Comparison of ENCODE assay signal across 9 cellular contexts in genomic region chr1:162697140-162697895, GRCh38.
DNase-seq lines count a peak whose midpoint lies in the region; ATAC-seq and TF ChIP-seq lines count a peak whose summit lies in the region.
"Had no signal": no experiment of that assay in that cellular context is flagged by ENCODE, and none has a peak within 500 bp of the region (broad histone marks: within the 10 kb centered on the region; RNA-seq: fewer than 3 reads in every experiment).

No MANE protein-coding gene starts in this region.

- H3K27me3 ChIP-seq in RWPE2 (ENCODE audit: insufficient read depth, poor library complexity, severe bottlenecking), result no peaks in the 10 kb centered on the region
- no peaks in the 10 kb centered on the region for H3K27me3 ChIP-seq in iPS-20b (ENCODE audit: insufficient read depth, low read length)
- no peaks in the 10 kb centered on the region for H3K27me3 ChIP-seq in stomach

- H3K27ac ChIP-seq in RWPE2 (ENCODE audit: poor library complexity, severe bottlenecking), result peak overlapping the region; percentile 47
- no peak overlapping the region for H3K27ac ChIP-seq in iPS-20b (ENCODE audit: low read length)
- peak overlapping the region in 4 of 5 donors; percentile 74 to 87 (median 82) for H3K27ac ChIP-seq in stomach

- H3K4me1 ChIP-seq in RWPE2 (ENCODE audit: insufficient read depth, poor library complexity, severe bottlenecking), result peaks cover 17% of the 10 kb centered on the region
- H3K4me1 ChIP-seq in iPS-20b (ENCODE audit: insufficient read depth, low read length), result peaks cover 14% of the 10 kb centered on the region; the same call in 1 of the 2 replicates
- H3K4me1 ChIP-seq in stomach, result peaks cover 8 to 73% (median 37%) of the 10 kb centered on the region in 4 donors

- TF ChIP-seq EP300 in stomach (IDR thresholded peaks at IDR 0.05), result no peak

- 57 to 69% (median 66%) methylated on average over 6 of the region's 6 CpGs for WGBS in stomach, 5 donors

- DNase-seq in NCI-H2171 treated with DMSO at 0.1 percent for 48 hours (lab: John Stamatoyannopoulos, UW) (peak; percentile 48), NCI-H2171 (lab: John Stamatoyannopoulos, UW) (no peak), RWPE2 (ENCODE audit: low spot score) (no peak), stomach (no peak), NCI-H2029 treated with DMSO at 0.1 percent for 48 hours (lab: John Stamatoyannopoulos, UW) (no peak)
- DNase-seq: stimulated activated CD4-positive, alpha-beta T cell treated with anti-CD3 and anti-CD28 coated beads, Interleukin-4, amount 100 ng/mL, for 1 hour had no signal

- no peak for TF ChIP-seq POLR2A in stomach (IDR thresholded peaks at IDR 0.05)
- no peak for TF ChIP-seq POLR2A in GM18505 (IDR thresholded peaks at IDR 0.05; ENCODE audit: borderline replicate concordance, extremely low read depth, insufficient read depth, insufficient read length)

- intact Hi-C loops in stomach (cut with DNase I; ENCODE audit: low total_unique reads), result no loop called here

- TF ChIP-seq CTCF in RWPE2 (IDR thresholded peaks at IDR 0.05; ENCODE audit: poor library complexity, severe bottlenecking), result no peak
- TF ChIP-seq CTCF in stomach (IDR thresholded peaks at IDR 0.05), result no peak

- ATAC-seq in RWPE2 (ENCODE audit: low read depth), result no peak
- no peak for ATAC-seq in GM18505 (IDR thresholded peaks at IDR 0.05; ENCODE audit: unreplicated experiment)
- ATAC-seq in GM21717 (IDR thresholded peaks at IDR 0.05; ENCODE audit: unreplicated experiment), result no peak

- H3K36me3 ChIP-seq in RWPE2 (ENCODE audit: low read depth) (no peaks in the 10 kb centered on the region), iPS-20b (ENCODE audit: insufficient read depth, low read depth, low read length) (no peaks in the 10 kb centered on the region), stomach (no peaks in the 10 kb centered on the region)

- H3K9me3 ChIP-seq in RWPE2 (ENCODE audit: severe bottlenecking), result no peaks in the 10 kb centered on the region
- no peaks in the 10 kb centered on the region for H3K9me3 ChIP-seq in iPS-20b (ENCODE audit: insufficient read depth, low read depth, low read length)
- H3K9me3 ChIP-seq in stomach, result no peaks in the 10 kb centered on the region

- no peak overlapping the region for H3K4me3 ChIP-seq in RWPE2 (ENCODE audit: severe bottlenecking)
- peak overlapping the region; percentile 41; the same call in 1 of the 2 replicates for H3K4me3 ChIP-seq in iPS-20b (ENCODE audit: low read length)
- no peak overlapping the region for H3K4me3 ChIP-seq in stomach

- peak overlapping the region; percentile 73; the same call in 1 of the 2 replicates for H3K9ac ChIP-seq in iPS-20b (ENCODE audit: low read depth, low read length)
